ENCODE assay signal across 8 cellular contexts in genomic region chr19:44954649-44955499, GRCh38. TPM values are rescaled to one million over a fixed set of nuclear protein-coding genes. Genes with fewer than 3 reads are reported as not detected.
A peak's percentile ranks its signal among the peaks of the same experiment; 100 is the strongest.
DNase-seq lines count a peak whose midpoint lies in the region; ATAC-seq lines count a peak whose summit lies in the region.

Gene CLPTM1 (plus strand): TSS chr19:44955380. CDS start chr19:44955396, 16 bp downstream.

- DNase-seq in DMS114 treated with DMSO at 0.1 percent for 48 hours (lab: John Stamatoyannopoulos, UW; ENCODE audit: unreplicated experiment) (peak; percentile 86), OCI-M1 (lab: John Stamatoyannopoulos, UW) (peak; percentile 98), activated T-cell treated with anti-CD3 and anti-CD28 coated beads for 24 hours (ENCODE audit: low read depth) (peak; percentile 95), epidermal melanocyte (ENCODE audit: insufficient read length, low spot score) (peak; percentile 98), middle frontal gyrus (ENCODE audit: extremely low spot score, low spot score) (peak; percentile 95)
- peak; percentile 94 to 95 for DNase-seq in stimulated activated CD8-positive, alpha-beta memory T cell treated with anti-CD3 and anti-CD28 coated beads, Interleukin-2, amount 100 ng/mL, for 1 hour (ENCODE audit: low read depth in 2 of 2)

- peak; percentile 75 for ATAC-seq in GM21576 (IDR thresholded peaks at IDR 0.05; ENCODE audit: unreplicated experiment)

- peaks cover 2% of the 10 kb centered on the region for H3K27me3 Mint-ChIP-seq in IgD-negative memory B cell

- peak within 1 kb of the TSS; percentile 97 to 99 (median 98) for H3K4me3 Mint-ChIP-seq in IgD-negative memory B cell

- H3K27ac Mint-ChIP-seq in IgD-negative memory B cell, result peak within 1 kb of the TSS; percentile 96 to 99 (median 98)

- H3K4me1 Mint-ChIP-seq in IgD-negative memory B cell, result peaks cover 36 to 43% (median 37%) of the 10 kb centered on the region in 3 donors

- H3K36me3 Mint-ChIP-seq in IgD-negative memory B cell, result no peaks in the 10 kb centered on the region

- H3K9me3 Mint-ChIP-seq in IgD-negative memory B cell, result no peaks in the 10 kb centered on the region

RNA-seq across cellular contexts. Expression of gene CLPTM1, which starts in this region (rescaled TPM):
- 29.2 TPM for polyA plus RNA-seq in IgD-negative memory B cell

Comparison
In these comparisons a context has a peak if more than half of its experiments do, and no peak if none do; other contexts are left out.
1. Peak in every context shown above with its lines: DNase-seq and ATAC-seq.